In the genomic region with DNA sequence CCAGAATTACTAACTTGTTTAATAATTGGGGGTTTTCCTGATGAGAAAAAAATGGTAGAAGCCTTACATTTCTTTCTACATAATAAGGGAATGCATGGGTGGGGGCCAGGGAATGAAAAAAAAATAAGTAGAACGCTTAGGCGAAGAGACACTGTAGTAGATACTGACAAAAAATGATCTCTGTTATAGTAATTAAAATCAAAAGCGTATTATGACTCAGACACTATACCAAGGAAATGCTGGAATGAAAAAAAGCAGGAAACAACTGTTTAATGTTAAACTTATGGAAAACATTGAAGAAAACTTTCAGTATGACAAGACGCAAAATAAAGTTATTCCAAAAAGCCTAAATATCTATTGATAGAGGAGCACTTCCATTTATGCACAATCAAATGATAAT, we compare ENCODE assay signal across 17 cellular contexts. TPM values are rescaled to one million over a fixed set of nuclear protein-coding genes. Genes with fewer than 3 reads are reported as not detected.
A peak's percentile ranks its signal among the peaks of the same experiment; 100 is the strongest.
DNase-seq lines count a peak whose midpoint lies in the region; ATAC-seq, FAIRE-seq and TF ChIP-seq lines count a peak whose summit lies in the region.
"Had no signal": no experiment of that assay in that cellular context is flagged by ENCODE, and none has a peak within 500 bp of the region (broad histone marks: within the 10 kb centered on the region; RNA-seq: fewer than 3 reads in every experiment).

No MANE protein-coding gene starts in this region.

- 0 out of 2 replicates have a peak, but pooled peaks cover 7% of the 10 kb centered on the region for H4K20me1 ChIP-seq in PC-3 (ENCODE audit: low read length)

- no peaks in the 10 kb centered on the region for H3K9me3 ChIP-seq in PC-3 (ENCODE audit: low read length)

- H3K9ac ChIP-seq in PC-3 (ENCODE audit: low read length), result no peak overlapping the region

- TF ChIP-seq CTCF in PC-3 (conservative IDR thresholded peaks at IDR 0.05; ENCODE audit: low read depth, low read length) (no peak), GM10266 (IDR thresholded peaks at IDR 0.05; ENCODE audit: control insufficient read depth, insufficient read depth, low read depth, missing control alignments) (no peak)

- no peak overlapping the region for H2AFZ ChIP-seq in PC-3 (ENCODE audit: low read length)
- H2AFZ ChIP-seq: GM23338 had no signal

- H3K4me2 ChIP-seq in PC-3 (ENCODE audit: low read length), result no peak overlapping the region
- H3K4me2 ChIP-seq: GM23338 had no signal

- H3F3A ChIP-seq in PC-3 (ENCODE audit: low read length, unreplicated experiment), result no peaks in the 10 kb centered on the region

- H3K4me3 Mint-ChIP-seq in activated T-cell treated with anti-CD3 and anti-CD28 coated beads, Interleukin-2, amount 50 U/mL, for 72 hours, result no peak overlapping the region
- H3K4me3 Mint-ChIP-seq in naive B cell, result no peak overlapping the region
- H3K4me3 Mint-ChIP-seq: CD4-positive, alpha-beta memory T cell; GM23338; H9 had no signal

- CTCF ChIA-PET in PC-3 (lab: Charles Lee), result interaction anchor here (1.1 kb wide), 1 partner anchor 636 kb away, joined by 4 read pairs; no protein-coding TSS in a partner anchor

- POLR2A ChIA-PET in PC-3 (lab: Charles Lee; ENCODE audit: unreplicated experiment), result no interaction called here

- H3K36me3 ChIP-seq in PC-3 (ENCODE audit: low read depth, low read length), result peaks cover 90% of the 10 kb centered on the region

- H3K27me3 ChIP-seq in PC-3 (ENCODE audit: low read length), result no peaks in the 10 kb centered on the region

- H3K9me2 ChIP-seq in PC-3 (replicated peaks; ENCODE audit: low read length), result no peaks in the 10 kb centered on the region

- H3K4me1 ChIP-seq in PC-3 (ENCODE audit: insufficient read depth, low read length), result no peaks in the 10 kb centered on the region

- no TSS peak for BruUV-seq in PC-3 (replicated peaks; lab: Mats Ljungman, UMichigan)

- no peak overlapping the region for H3K4me3 ChIP-seq in PC-3 (ENCODE audit: low read length)
- H3K4me3 ChIP-seq: GM23338 had no signal

- peaks cover 2 to 28% of the 10 kb centered on the region in 2 donors for H3K36me3 Mint-ChIP-seq in activated T-cell treated with anti-CD3 and anti-CD28 coated beads, Interleukin-2, amount 50 U/mL, for 72 hours (ENCODE audit: insufficient read depth in 2 of 2)
- peaks cover 9 to 36% of the 10 kb centered on the region in 2 donors for H3K36me3 Mint-ChIP-seq in naive B cell

- DNase-seq in activated T-cell treated with anti-CD3 and anti-CD28 coated beads, Interleukin-2, amount 50 U/mL, for 72 hours, result no peak
- DNase-seq in activated T-cell treated with anti-CD3 and anti-CD28 coated beads for 4 hours, result no peak
- DNase-seq in GM18507 (ENCODE audit: extremely low spot score, insufficient read length, low read depth), result no peak
- no peak for DNase-seq in PC-3
- no peak for DNase-seq in naive B cell
- DNase-seq in GM10266 (ENCODE audit: extremely low spot score), result no peak
- DNase-seq: C1 segment of cervical spinal cord; Calu3; CD4-positive, alpha-beta memory T cell; COR-L47; DMS53; DMS79 treated with DMSO at 0.1 percent for 48 hours; GF-D8; H9 had no signal

- peak overlapping the region; percentile 0; the same call in 1 of the 2 replicates for H3K27ac ChIP-seq in PC-3 (ENCODE audit: low read length)

- no peak for ATAC-seq in activated T-cell treated with anti-CD3 and anti-CD28 coated beads, Interleukin-2, amount 50 U/mL, for 72 hours (replicated peaks in 1 of 2)
- ATAC-seq in PC-3 (peak; percentile 64), naive B cell (ENCODE audit: low read depth in 2 of 2) (no peak)
- ATAC-seq: GM23338, HCT116 had no signal

- H3K27me3 Mint-ChIP-seq in activated T-cell treated with anti-CD3 and anti-CD28 coated beads, Interleukin-2, amount 50 U/mL, for 72 hours (ENCODE audit: low read depth), result no peaks in the 10 kb centered on the region
- no peaks in the 10 kb centered on the region for H3K27me3 Mint-ChIP-seq in naive B cell
- H3K27me3 Mint-ChIP-seq: CD4-positive, alpha-beta memory T cell had no signal

- no peaks in the 10 kb centered on the region for H3K4me1 Mint-ChIP-seq in activated T-cell treated with anti-CD3 and anti-CD28 coated beads, Interleukin-2, amount 50 U/mL, for 72 hours (ENCODE audit: low read depth)
- H3K4me1 Mint-ChIP-seq in naive B cell, result no peaks in the 10 kb centered on the region
- H3K4me1 Mint-ChIP-seq: CD4-positive, alpha-beta memory T cell; GM23338; H9 had no signal

- no peaks in the 10 kb centered on the region for H3K9me3 Mint-ChIP-seq in activated T-cell treated with anti-CD3 and anti-CD28 coated beads, Interleukin-2, amount 50 U/mL, for 72 hours
- H3K9me3 Mint-ChIP-seq in naive B cell, result no peaks in the 10 kb centered on the region
- H3K9me3 Mint-ChIP-seq: CD4-positive, alpha-beta memory T cell; GM23338; H9 had no signal

- no peaks in the 10 kb centered on the region for H3K79me2 ChIP-seq in PC-3 (ENCODE audit: low read length)

- peak; percentile 18 for FAIRE-seq in GM18507 (lab: Jason Lieb, UNC)
- FAIRE-seq: GM12892 had no signal

- intact Hi-C loops in PC-3 (cut with micrococcal nuclease), result no loop called here

- H3K27ac Mint-ChIP-seq in activated T-cell treated with anti-CD3 and anti-CD28 coated beads, Interleukin-2, amount 50 U/mL, for 72 hours, result peak overlapping the region; percentile 84
- peak overlapping the region in 4 of 6 donors; percentile 18 to 64 (median 42) for H3K27ac Mint-ChIP-seq in naive B cell
- H3K27ac Mint-ChIP-seq: GM23338, H9 had no signal

RNA-seq across cellular contexts. Expression of gene PRPF40A, which starts 42.9 kb away (rescaled TPM):
- total RNA-seq in activated T-cell treated with anti-CD3 and anti-CD28 coated beads, Interleukin-2, amount 50 U/mL, for 72 hours, result 100 to 1,000 TPM; 122 to 127 TPM
- 120 and 140 TPM in 2 replicates for total RNA-seq in PC-3 (2014; rRNA removed)
- 100 to 1,000 TPM in 4 of 6 donors, 10 to 100 TPM in 2; 90.7 to 139 (median 118) TPM for polyA plus RNA-seq in naive B cell (ENCODE audit: low read depth in 6 of 6)

RNA-seq across cellular contexts. Expression of gene ARL6IP6, which starts 44.1 kb away (rescaled TPM):
- 10 to 100 TPM; 30.6 to 41.5 TPM for total RNA-seq in activated T-cell treated with anti-CD3 and anti-CD28 coated beads, Interleukin-2, amount 50 U/mL, for 72 hours
- total RNA-seq in PC-3 (2014; rRNA removed), result 19.0 and 21.4 TPM in 2 replicates
- polyA plus RNA-seq in naive B cell (ENCODE audit: low read depth in 6 of 6), result 10 to 100 TPM; 25.3 to 58.5 (median 38.3) TPM
